28 cellular contexts compared by ENCODE assay signal in the genomic region with DNA sequence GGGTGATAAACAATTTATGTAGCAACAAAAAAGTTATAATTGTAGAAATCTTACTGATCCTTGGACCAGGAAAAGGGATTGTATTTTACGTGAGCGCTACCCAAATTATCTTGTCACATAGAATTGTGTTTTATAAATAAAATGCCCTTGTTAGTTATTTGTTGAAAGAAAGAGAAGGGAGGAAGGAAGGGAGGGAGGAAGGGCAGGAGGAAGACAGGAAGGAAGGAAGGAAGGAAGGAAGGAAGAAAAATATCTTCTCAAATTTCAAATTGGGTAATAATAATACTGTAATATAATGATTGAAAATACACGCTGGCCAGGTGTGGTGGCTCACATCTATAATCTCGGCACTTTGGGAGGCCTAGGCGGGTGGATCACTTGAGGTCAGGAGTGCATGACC.
"Had no signal": no experiment of that assay in that cellular context is flagged by ENCODE, and none has a peak within 500 bp of the region (broad histone marks: within the 10 kb centered on the region; RNA-seq: fewer than 3 reads in every experiment).

No MANE protein-coding gene starts in this region.

- DNase-seq: colonic mucosa; cortex of kidney; dermis blood vessel endothelial cell; dorsolateral prefrontal cortex; effector CD4-positive, alpha-beta T cell; effector CD8-positive, alpha-beta T cell; effector memory CD4-positive, alpha-beta T cell; effector memory CD8-positive, alpha-beta T cell; endodermal cell; erythroblast; esophagus squamous epithelium; foreskin fibroblast; foreskin melanocyte; gastrocnemius medialis; glutamatergic neuron; head of caudate nucleus; heart left ventricle; heart right ventricle had no signal

- H3K36me3 ChIP-seq: colonic mucosa, esophagus muscularis mucosa, esophagus squamous epithelium, gastrocnemius medialis, gastroesophageal sphincter, heart left ventricle, heart right ventricle had no signal

- FAIRE-seq: endometrium, endothelial cell of umbilical vein, frontal cortex had no signal

- ATAC-seq: effector memory CD8-positive, alpha-beta T cell; esophagus mucosa; foreskin keratinocyte; gastrocnemius medialis; gastroesophageal sphincter; heart left ventricle; heart right ventricle had no signal

- H3K27ac ChIP-seq: colonic mucosa, coronary artery, dorsolateral prefrontal cortex, epithelial cell of prostate, esophagus muscularis mucosa, esophagus squamous epithelium, foreskin keratinocyte, gastrocnemius medialis, gastroesophageal sphincter, heart left ventricle, heart right ventricle, hepatocyte had no signal

- H3K9me3 ChIP-seq: colonic mucosa, esophagus muscularis mucosa, esophagus squamous epithelium, gastrocnemius medialis, gastroesophageal sphincter, heart left ventricle, heart right ventricle had no signal

- H3K79me2 ChIP-seq: hepatocyte had no signal

- H3K4me1 ChIP-seq: colonic mucosa, esophagus squamous epithelium, foreskin keratinocyte, gastrocnemius medialis, gastroesophageal sphincter, heart left ventricle had no signal

- H3K4me3 ChIP-seq: colonic mucosa, coronary artery, dorsolateral prefrontal cortex, esophagus muscularis mucosa, esophagus squamous epithelium, gastrocnemius medialis, gastroesophageal sphincter, heart left ventricle, heart right ventricle, hepatocyte had no signal

- H2AFZ ChIP-seq: hepatocyte had no signal

- H3K27me3 ChIP-seq: colonic mucosa, dorsolateral prefrontal cortex, esophagus muscularis mucosa, esophagus squamous epithelium, foreskin keratinocyte, gastrocnemius medialis, gastroesophageal sphincter, heart left ventricle, heart right ventricle, hepatocyte had no signal

- H3K4me2 ChIP-seq: hepatocyte had no signal
